7 cellular contexts compared by ENCODE assay signal in the genomic region with DNA sequence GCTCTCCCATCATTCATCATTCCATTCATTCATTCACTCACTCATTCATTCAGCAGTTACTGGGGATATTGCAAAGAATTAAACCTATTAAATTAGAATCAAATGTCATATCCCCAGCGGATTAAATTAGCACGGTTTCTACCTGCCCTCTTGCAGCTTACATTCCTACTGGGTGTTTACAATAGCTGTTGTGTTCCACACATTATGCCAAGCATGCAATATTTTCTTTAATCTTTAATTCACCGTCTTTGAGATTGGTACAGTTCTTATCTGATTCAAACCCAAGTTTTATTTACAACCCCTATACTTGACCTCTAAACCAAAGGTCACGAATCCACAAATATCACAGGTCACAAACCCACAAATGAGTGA. TPM values are rescaled to one million over a fixed set of nuclear protein-coding genes. Genes with fewer than 3 reads are reported as not detected.
DNase-seq lines count a peak whose midpoint lies in the region; ATAC-seq lines count a peak whose summit lies in the region.

No MANE protein-coding gene starts in this region.

- no peak overlapping the region for H3K27ac Mint-ChIP-seq in activated T-helper 2 cell treated with anti-CD3 and anti-CD28 coated beads, Interferon-gamma antibody, Interleukin-2, Interleukin-4, amounts not matched to agents 10 μg/mL and 5 μg/mL and 100 μg/mL, durations not matched to agents 14 hours and 24 hours and 36 hours
- peak overlapping the region in 1 of 2 donors; percentile 44 for H3K27ac Mint-ChIP-seq in stimulated activated naive CD8-positive, alpha-beta T cell treated with anti-CD3 and anti-CD28 coated beads, Interleukin-15, amount 100 ng/mL, for 72 hours

- H3K9me3 Mint-ChIP-seq in activated T-helper 2 cell treated with anti-CD3 and anti-CD28 coated beads, Interferon-gamma antibody, Interleukin-2, Interleukin-4, amounts not matched to agents 10 μg/mL and 5 μg/mL and 100 μg/mL, durations not matched to agents 14 hours and 24 hours and 36 hours: no peaks in the 10 kb centered on the region
- no peaks in the 10 kb centered on the region for H3K9me3 Mint-ChIP-seq in stimulated activated naive CD8-positive, alpha-beta T cell treated with anti-CD3 and anti-CD28 coated beads, Interleukin-15, amount 100 ng/mL, for 72 hours

- H3K4me3 ChIP-seq in HUES48 (ENCODE audit: low read depth, low read length) (peak overlapping the region; percentile 86), iPS-18c (ENCODE audit: insufficient read depth, low read depth, low read length) (peak overlapping the region; percentile 55; the same call in 1 of the 2 replicates)

- no peak overlapping the region for H3K9ac ChIP-seq in HUES48 (ENCODE audit: low read depth, low read length)

- H3K27me3 ChIP-seq in HUES48 (ENCODE audit: control insufficient read depth, insufficient read depth, low read length): no peaks in the 10 kb centered on the region

- H3K27ac ChIP-seq in HUES48 (ENCODE audit: low read depth, low read length): no peak overlapping the region

- ATAC-seq in stimulated activated naive CD8-positive, alpha-beta T cell treated with anti-CD3 and anti-CD28 coated beads, Interleukin-15, amount 100 ng/mL, for 72 hours: no peak
- ATAC-seq in GM21576 (IDR thresholded peaks at IDR 0.05; ENCODE audit: unreplicated experiment) (no peak), HG03460 (IDR thresholded peaks at IDR 0.05; ENCODE audit: unreplicated experiment) (no peak)

- intact Hi-C loops in activated T-helper 2 cell treated with anti-CD3 and anti-CD28 coated beads, Interferon-gamma antibody, Interleukin-2, Interleukin-4, amounts not matched to agents 10 μg/mL and 5 μg/mL and 100 μg/mL, durations not matched to agents 14 hours and 24 hours and 36 hours (cut with micrococcal nuclease): no loop called here

- peaks cover 21% of the 10 kb centered on the region for H3K4me1 ChIP-seq in HUES48 (ENCODE audit: control insufficient read depth, insufficient read depth, low read length)

- H3K27me3 Mint-ChIP-seq in activated T-helper 2 cell treated with anti-CD3 and anti-CD28 coated beads, Interferon-gamma antibody, Interleukin-2, Interleukin-4, amounts not matched to agents 10 μg/mL and 5 μg/mL and 100 μg/mL, durations not matched to agents 14 hours and 24 hours and 36 hours (ENCODE audit: low read depth): peaks cover 12% of the 10 kb centered on the region
- no peaks in the 10 kb centered on the region for H3K27me3 Mint-ChIP-seq in stimulated activated naive CD8-positive, alpha-beta T cell treated with anti-CD3 and anti-CD28 coated beads, Interleukin-15, amount 100 ng/mL, for 72 hours

- H3K36me3 ChIP-seq in HUES48 (ENCODE audit: control insufficient read depth, insufficient read depth, low read length): no peaks in the 10 kb centered on the region

- H3K4me3 Mint-ChIP-seq in activated T-helper 2 cell treated with anti-CD3 and anti-CD28 coated beads, Interferon-gamma antibody, Interleukin-2, Interleukin-4, amounts not matched to agents 10 μg/mL and 5 μg/mL and 100 μg/mL, durations not matched to agents 14 hours and 24 hours and 36 hours (ENCODE audit: low read depth): peak overlapping the region; percentile 86
- peak overlapping the region; percentile 84 to 93 for H3K4me3 Mint-ChIP-seq in stimulated activated naive CD8-positive, alpha-beta T cell treated with anti-CD3 and anti-CD28 coated beads, Interleukin-15, amount 100 ng/mL, for 72 hours

- H3K4me1 Mint-ChIP-seq in activated T-helper 2 cell treated with anti-CD3 and anti-CD28 coated beads, Interferon-gamma antibody, Interleukin-2, Interleukin-4, amounts not matched to agents 10 μg/mL and 5 μg/mL and 100 μg/mL, durations not matched to agents 14 hours and 24 hours and 36 hours (ENCODE audit: low read depth): peaks cover 16% of the 10 kb centered on the region
- H3K4me1 Mint-ChIP-seq in stimulated activated naive CD8-positive, alpha-beta T cell treated with anti-CD3 and anti-CD28 coated beads, Interleukin-15, amount 100 ng/mL, for 72 hours: peaks cover 34% of the 10 kb centered on the region

- H3K36me3 Mint-ChIP-seq in activated T-helper 2 cell treated with anti-CD3 and anti-CD28 coated beads, Interferon-gamma antibody, Interleukin-2, Interleukin-4, amounts not matched to agents 10 μg/mL and 5 μg/mL and 100 μg/mL, durations not matched to agents 14 hours and 24 hours and 36 hours (ENCODE audit: low read depth): peaks cover 4% of the 10 kb centered on the region

- H3K9me3 ChIP-seq in HUES48 (ENCODE audit: control insufficient read depth, insufficient read depth, low read length) (no peaks in the 10 kb centered on the region), iPS-18c (ENCODE audit: control insufficient read depth, insufficient read depth, low read length) (no peaks in the 10 kb centered on the region)

- no peak for DNase-seq in activated T-helper 2 cell treated with anti-CD3 and anti-CD28 coated beads, Interferon-gamma antibody, Interleukin-2, Interleukin-4, amounts not matched to agents 10 μg/mL and 5 μg/mL and 100 μg/mL, durations not matched to agents 14 hours and 24 hours and 36 hours (ENCODE audit: low spot score)
- no peak for DNase-seq in stimulated activated naive CD8-positive, alpha-beta T cell treated with anti-CD3 and anti-CD28 coated beads, Interleukin-15, amount 100 ng/mL, for 72 hours
- DNase-seq in NCI-H1092 (lab: John Stamatoyannopoulos, UW): no peak

RNA-seq across cellular contexts. Expression of a gene that starts 0.7 kb away (rescaled TPM):
- total RNA-seq in activated T-helper 2 cell treated with anti-CD3 and anti-CD28 coated beads, Interferon-gamma antibody, Interleukin-2, Interleukin-4, amounts not matched to agents 10 μg/mL and 5 μg/mL and 100 μg/mL, durations not matched to agents 14 hours and 24 hours and 36 hours: 7.7 and 8.0 TPM in 2 replicates

RNA-seq across cellular contexts. Expression of a gene that starts 32.6 kb away (rescaled TPM):
- not detected in 2 replicates for total RNA-seq in activated T-helper 2 cell treated with anti-CD3 and anti-CD28 coated beads, Interferon-gamma antibody, Interleukin-2, Interleukin-4, amounts not matched to agents 10 μg/mL and 5 μg/mL and 100 μg/mL, durations not matched to agents 14 hours and 24 hours and 36 hours
